In genomic region chr14:45135659-45136314, GRCh38 we compare ENCODE assay signal across 8 cellular contexts. TPM values are rescaled to one million over a fixed set of nuclear protein-coding genes. Genes with fewer than 3 reads are reported as not detected.
DNase-seq lines count a peak whose midpoint lies in the region; ATAC-seq, FAIRE-seq and TF ChIP-seq lines count a peak whose summit lies in the region.

A gene with protein sequence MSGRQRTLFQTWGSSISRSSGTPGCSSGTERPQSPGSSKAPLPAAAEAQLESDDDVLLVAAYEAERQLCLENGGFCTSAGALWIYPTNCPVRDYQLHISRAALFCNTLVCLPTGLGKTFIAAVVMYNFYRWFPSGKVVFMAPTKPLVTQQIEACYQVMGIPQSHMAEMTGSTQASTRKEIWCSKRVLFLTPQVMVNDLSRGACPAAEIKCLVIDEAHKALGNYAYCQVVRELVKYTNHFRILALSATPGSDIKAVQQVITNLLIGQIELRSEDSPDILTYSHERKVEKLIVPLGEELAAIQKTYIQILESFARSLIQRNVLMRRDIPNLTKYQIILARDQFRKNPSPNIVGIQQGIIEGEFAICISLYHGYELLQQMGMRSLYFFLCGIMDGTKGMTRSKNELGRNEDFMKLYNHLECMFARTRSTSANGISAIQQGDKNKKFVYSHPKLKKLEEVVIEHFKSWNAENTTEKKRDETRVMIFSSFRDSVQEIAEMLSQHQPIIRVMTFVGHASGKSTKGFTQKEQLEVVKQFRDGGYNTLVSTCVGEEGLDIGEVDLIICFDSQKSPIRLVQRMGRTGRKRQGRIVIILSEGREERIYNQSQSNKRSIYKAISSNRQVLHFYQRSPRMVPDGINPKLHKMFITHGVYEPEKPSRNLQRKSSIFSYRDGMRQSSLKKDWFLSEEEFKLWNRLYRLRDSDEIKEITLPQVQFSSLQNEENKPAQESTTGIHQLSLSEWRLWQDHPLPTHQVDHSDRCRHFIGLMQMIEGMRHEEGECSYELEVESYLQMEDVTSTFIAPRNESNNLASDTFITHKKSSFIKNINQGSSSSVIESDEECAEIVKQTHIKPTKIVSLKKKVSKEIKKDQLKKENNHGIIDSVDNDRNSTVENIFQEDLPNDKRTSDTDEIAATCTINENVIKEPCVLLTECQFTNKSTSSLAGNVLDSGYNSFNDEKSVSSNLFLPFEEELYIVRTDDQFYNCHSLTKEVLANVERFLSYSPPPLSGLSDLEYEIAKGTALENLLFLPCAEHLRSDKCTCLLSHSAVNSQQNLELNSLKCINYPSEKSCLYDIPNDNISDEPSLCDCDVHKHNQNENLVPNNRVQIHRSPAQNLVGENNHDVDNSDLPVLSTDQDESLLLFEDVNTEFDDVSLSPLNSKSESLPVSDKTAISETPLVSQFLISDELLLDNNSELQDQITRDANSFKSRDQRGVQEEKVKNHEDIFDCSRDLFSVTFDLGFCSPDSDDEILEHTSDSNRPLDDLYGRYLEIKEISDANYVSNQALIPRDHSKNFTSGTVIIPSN (N-terminal part only) (plus strand): TSS chr14:45135930. CDS start chr14:45136032, 102 bp downstream.

- no peaks in the 10 kb centered on the region for H3K36me3 ChIP-seq in mammary epithelial cell (ENCODE audit: insufficient read depth, low read length)

- H3K9me3 ChIP-seq in mammary epithelial cell (replicated peaks; ENCODE audit: insufficient read depth, low read length) (no peaks in the 10 kb centered on the region), iPS-18c (ENCODE audit: control insufficient read depth, insufficient read depth, low read length) (no peaks in the 10 kb centered on the region)

- no peaks in the 10 kb centered on the region for H4K20me1 ChIP-seq in mammary epithelial cell (ENCODE audit: insufficient read depth, low read length)

- under 1% methylated on average over 42 of the region's 44 CpGs for WGBS in mammary epithelial cell (ENCODE audit: low coverage, missing lambda C conversion rate)

- ATAC-seq in GM18861 (IDR thresholded peaks at IDR 0.05; ENCODE audit: unreplicated experiment) (peak; percentile 36), HG03135 (IDR thresholded peaks at IDR 0.05; ENCODE audit: unreplicated experiment) (peak; percentile 35)

- H2AFZ ChIP-seq in mammary epithelial cell (ENCODE audit: low read depth, low read length) = peak within 1 kb of the TSS; percentile 99

- no peaks in the 10 kb centered on the region for H3K27me3 ChIP-seq in mammary epithelial cell (ENCODE audit: insufficient read depth, low read length)

- TF ChIP-seq CTCF in VCaP (conservative IDR thresholded peaks at IDR 0.05) (no peak), mammary epithelial cell (conservative IDR thresholded peaks at IDR 0.05 in 1 of 2, IDR thresholded peaks at IDR 0.05 in 1 of 2; ENCODE audit: extremely low read depth in 1 of 2, insufficient read depth in 1 of 2, low read depth in 1 of 2, low read length in 2 of 2) (no peak)

- FAIRE-seq in A204.1 (lab: Jason Lieb, UNC) = peak; percentile 99

- intact Hi-C loops in mammary epithelial cell (cut with micrococcal nuclease) = loop anchor here (2.0 kb wide), 3 partner anchors 41 to 223 kb away; no protein-coding TSS in a partner anchor

- in situ Hi-C loops in mammary epithelial cell (cut with MboI; ENCODE audit: low sequenced_read_pairs in 2 of 2) = loop anchor here in 1 of 2 donors (25.0 kb wide), 1 partner anchor 127 kb away; the partner anchor contains the start of gene MIS18BP1

- H3K27ac ChIP-seq in VCaP (peak within 1 kb of the TSS; percentile 92), mammary epithelial cell (ENCODE audit: insufficient read depth, low read depth, low read length) (peak within 1 kb of the TSS; percentile 73), skin epidermis (peak within 1 kb of the TSS; percentile 3 to 98 (median 90))

- peaks cover 78% of the 10 kb centered on the region for H3K79me2 ChIP-seq in mammary epithelial cell (ENCODE audit: insufficient read depth, low read length)

- TSS peak; percentile 35 for BruUV-seq in mammary epithelial cell (replicated peaks; lab: Mats Ljungman, UMichigan)

- H3K4me3 ChIP-seq in mammary epithelial cell (replicated peaks in 1 of 3; ENCODE audit: insufficient read depth in 1 of 3, low read depth in 2 of 3, low read length in 3 of 3) (peak within 1 kb of the TSS; percentile 61 to 98 (median 86)), iPS-18c (ENCODE audit: insufficient read depth, low read depth, low read length) (peak within 1 kb of the TSS; percentile 77), skin epidermis (peak within 1 kb of the TSS; percentile 57 to 86 (median 69))

- peak; percentile 91 for DNase-seq in NCI-H2196 treated with DMSO at 0.1 percent for 48 hours (lab: John Stamatoyannopoulos, UW; ENCODE audit: unreplicated experiment)
- peak; percentile 97 for DNase-seq in mammary epithelial cell

- dilution Hi-C loops in mammary epithelial cell (cut with HindIII; ENCODE audit: low sequenced_read_pairs) = no loop called here

- H3K9ac ChIP-seq in mammary epithelial cell (ENCODE audit: insufficient read depth, low read length) = peak within 1 kb of the TSS; percentile 81

- peak within 1 kb of the TSS; percentile 93 for H3K4me2 ChIP-seq in mammary epithelial cell (ENCODE audit: insufficient read depth, low read depth, low read length)

- CTCF ChIA-PET in mammary epithelial cell (lab: Charles Lee; ENCODE audit: low non-redundant PET) = interaction anchor here (0.6 kb wide), 1 partner anchor 116 kb away, joined by 23 read pairs; no protein-coding TSS in a partner anchor

- H3K4me1 ChIP-seq in mammary epithelial cell (ENCODE audit: insufficient read depth, low read length) = peaks cover 17% of the 10 kb centered on the region

RNA-seq across cellular contexts. Expression of the gene that starts here (rescaled TPM):
- 1 to 10 TPM; 8.3 to 9.0 TPM for total RNA-seq in mammary epithelial cell
- polyA plus RNA-seq in mammary epithelial cell = 3.6 TPM
- 5.9 TPM for polyA minus RNA-seq in mammary epithelial cell

Comparison
In these comparisons a context has a peak if more than half of its experiments do, and no peak if none do; other contexts are left out.
1. Peak in every context shown above with its lines: DNase-seq, ATAC-seq, H3K4me3 ChIP-seq and H3K27ac ChIP-seq.